Comparison of ENCODE assay signal across 8 cellular contexts in the genomic region with DNA sequence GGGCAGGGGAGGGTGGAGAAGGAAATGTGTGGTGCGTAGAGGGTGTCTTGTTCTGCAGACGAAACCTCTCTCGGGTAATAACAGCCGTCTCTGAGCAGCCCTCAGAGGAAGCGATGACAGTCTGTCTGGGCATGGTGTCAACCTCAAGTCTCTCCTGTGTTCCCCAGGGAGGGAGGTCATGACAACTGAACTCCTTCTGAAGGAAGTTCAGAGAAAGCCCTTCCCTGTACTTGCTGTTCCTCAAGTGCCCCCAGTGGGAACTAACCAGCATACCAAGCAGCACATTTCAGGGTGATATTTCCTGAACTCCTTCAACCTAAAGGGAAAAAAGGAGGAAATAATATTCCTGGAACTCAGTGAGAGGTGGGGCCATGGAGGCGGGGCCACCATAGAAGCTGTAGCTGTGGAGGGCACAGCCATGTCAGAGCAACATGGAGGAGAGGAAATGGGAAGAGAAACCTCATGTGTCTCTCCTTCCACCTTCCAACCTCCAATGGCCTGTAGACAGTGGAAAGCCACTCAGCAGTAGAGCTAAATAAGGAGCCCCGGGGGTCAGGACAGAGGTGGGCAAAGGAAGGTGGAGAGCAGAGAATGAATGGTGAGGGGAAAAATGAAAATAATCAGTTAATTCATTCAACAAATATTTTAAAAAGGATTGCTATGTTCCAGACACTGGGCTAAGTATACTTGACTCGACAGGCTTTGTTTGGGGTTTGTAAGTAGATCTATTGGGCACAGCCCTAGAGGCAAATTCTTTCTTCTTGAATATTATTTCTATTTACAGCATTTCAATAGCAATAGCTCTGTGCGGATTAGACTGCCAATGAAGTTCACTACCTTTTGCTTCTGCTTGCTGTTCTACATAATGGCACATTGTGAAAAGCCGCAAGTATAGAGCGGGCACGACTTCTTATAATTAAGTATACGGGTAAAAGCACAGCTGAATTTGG.
DNase-seq lines count a peak whose midpoint lies in the region; ATAC-seq and TF ChIP-seq lines count a peak whose summit lies in the region.

No MANE protein-coding gene starts in this region.

- no peak for TF ChIP-seq POLR2A in gastroesophageal sphincter (IDR thresholded peaks at IDR 0.05)
- no peak for TF ChIP-seq POLR2A in esophagus muscularis mucosa (IDR thresholded peaks at IDR 0.05; ENCODE audit: low read depth)

- H3K36me3 Mint-ChIP-seq in activated CD8-positive, alpha-beta T cell treated with anti-CD3 and anti-CD28 coated beads, Interleukin-2, amount 10 ng/mL, durations not matched to agents 7 days and 5 days (ENCODE audit: low read depth) = peaks cover 33% of the 10 kb centered on the region

- POLR2A ChIA-PET in activated CD8-positive, alpha-beta T cell treated with anti-CD3 and anti-CD28 coated beads, Interleukin-2, amount 10 ng/mL, durations not matched to agents 7 days and 5 days (lab: Charles Lee) = interaction anchor here (1.1 kb wide), 1 partner anchor 8 kb away, joined by 3 read pairs; no protein-coding TSS in a partner anchor

- DNase-seq in activated CD8-positive, alpha-beta T cell treated with anti-CD3 and anti-CD28 coated beads, Interleukin-2, amount 10 ng/mL, durations not matched to agents 7 days and 5 days = peak; percentile 83
- peak; percentile 25 to 46 for DNase-seq in stimulated activated CD4-positive, alpha-beta T cell treated with anti-CD3 and anti-CD28 coated beads, Interleukin-4, amount 100 ng/mL, for 4 hours
- DNase-seq in esophagus muscularis mucosa (ENCODE audit: extremely low spot score) = no peak
- no peak for DNase-seq in coronary artery (ENCODE audit: low spot score)

- no peak for TF ChIP-seq EP300 in gastroesophageal sphincter (IDR thresholded peaks at IDR 0.05)
- TF ChIP-seq EP300 in esophagus muscularis mucosa (IDR thresholded peaks at IDR 0.05) = no peak

- 58 to 68% methylated on average over 9 to 13 of the region's 13 CpGs for WGBS in gastroesophageal sphincter (ENCODE audit: low coverage in 1 of 2), 2 donors
- 66% methylated on average over 13 of the region's 13 CpGs for WGBS in esophagus muscularis mucosa

- no peaks in the 10 kb centered on the region for H3K27me3 ChIP-seq in BLaER1 treated with 17β-estradiol and CSF1 and Interleukin-3, amounts not matched to agents 10 nM and 100 nM
- H3K27me3 ChIP-seq in gastroesophageal sphincter (no peaks in the 10 kb centered on the region), esophagus muscularis mucosa (no peaks in the 10 kb centered on the region)

- H3K27ac ChIP-seq in BLaER1 treated with 17β-estradiol and CSF1 and Interleukin-3, amounts not matched to agents 10 nM and 100 nM = peak overlapping the region; percentile 2 to 64 (median 43); a peak in 15 of 22 replicates
- no peak overlapping the region for H3K27ac ChIP-seq in gastroesophageal sphincter
- H3K27ac ChIP-seq in esophagus muscularis mucosa (replicated peaks in 1 of 4) = no peak overlapping the region
- peak overlapping the region in 1 of 2 donors; percentile 22 for H3K27ac ChIP-seq in coronary artery

- no peaks in the 10 kb centered on the region for H3K27me3 Mint-ChIP-seq in activated CD8-positive, alpha-beta T cell treated with anti-CD3 and anti-CD28 coated beads, Interleukin-2, amount 10 ng/mL, durations not matched to agents 7 days and 5 days (ENCODE audit: low read depth)

- H3K9ac ChIP-seq in BLaER1 treated with 17β-estradiol and CSF1 and Interleukin-3, amounts not matched to agents 10 nM and 100 nM = no peak overlapping the region; a peak in 1 of 22 replicates

- H3K4me1 Mint-ChIP-seq in activated CD8-positive, alpha-beta T cell treated with anti-CD3 and anti-CD28 coated beads, Interleukin-2, amount 10 ng/mL, durations not matched to agents 7 days and 5 days (ENCODE audit: low read depth) = peaks cover 85% of the 10 kb centered on the region

- TF ChIP-seq CTCF in gastroesophageal sphincter (IDR thresholded peaks at IDR 0.05) (no peak), esophagus muscularis mucosa (IDR thresholded peaks at IDR 0.05) (no peak), coronary artery (IDR thresholded peaks at IDR 0.05) (no peak)

- H3K4me2 ChIP-seq in BLaER1 treated with 17β-estradiol and CSF1 and Interleukin-3, amounts not matched to agents 10 nM and 100 nM = peak overlapping the region; percentile 66 to 88 (median 83)

- H3K27ac Mint-ChIP-seq in activated CD8-positive, alpha-beta T cell treated with anti-CD3 and anti-CD28 coated beads, Interleukin-2, amount 10 ng/mL, durations not matched to agents 7 days and 5 days = peak overlapping the region; percentile 91

- CTCF ChIA-PET in activated CD8-positive, alpha-beta T cell treated with anti-CD3 and anti-CD28 coated beads, Interleukin-2, amount 10 ng/mL, durations not matched to agents 7 days and 5 days (lab: Charles Lee) = interaction anchor here (0.8 to 2.1 kb wide), 4 partner anchors 8 to 397 kb away, joined by 3 to 8 read pairs (median 5); no protein-coding TSS in a partner anchor

- peaks cover 0 to 4% (median 0%) of the 10 kb centered on the region in 11 experiments; a peak in 2 of 22 replicates for H3K9me3 ChIP-seq in BLaER1 treated with 17β-estradiol and CSF1 and Interleukin-3, amounts not matched to agents 10 nM and 100 nM (replicated peaks in 1 of 11)
- H3K9me3 ChIP-seq in gastroesophageal sphincter = no peaks in the 10 kb centered on the region
- H3K9me3 ChIP-seq in esophagus muscularis mucosa = no peaks in the 10 kb centered on the region

- ATAC-seq in GM21360 (IDR thresholded peaks at IDR 0.05; ENCODE audit: unreplicated experiment) (peak; percentile 96), HG03571 (IDR thresholded peaks at IDR 0.05; ENCODE audit: unreplicated experiment) (peak; percentile 99), gastroesophageal sphincter (peak; percentile 84)
- ATAC-seq in activated CD8-positive, alpha-beta T cell treated with anti-CD3 and anti-CD28 coated beads, Interleukin-2, amount 10 ng/mL, durations not matched to agents 7 days and 5 days = peak; percentile 93

- peak overlapping the region; percentile 24 for H3K4me3 Mint-ChIP-seq in activated CD8-positive, alpha-beta T cell treated with anti-CD3 and anti-CD28 coated beads, Interleukin-2, amount 10 ng/mL, durations not matched to agents 7 days and 5 days

- H3K4me1 ChIP-seq in BLaER1 treated with 17β-estradiol and CSF1 and Interleukin-3, amounts not matched to agents 10 nM and 100 nM = peaks cover 33 to 68% (median 57%) of the 10 kb centered on the region in 10 experiments
- no peaks in the 10 kb centered on the region for H3K4me1 ChIP-seq in gastroesophageal sphincter
- H3K4me1 ChIP-seq in esophagus muscularis mucosa = peaks cover 0 to 7% (median 1%) of the 10 kb centered on the region in 4 donors

- H4K20me1 ChIP-seq in BLaER1 treated with 17β-estradiol and CSF1 and Interleukin-3, amounts not matched to agents 10 nM and 100 nM = no peaks in the 10 kb centered on the region

- H3K4me3 ChIP-seq in BLaER1 treated with 17β-estradiol and CSF1 and Interleukin-3, amounts not matched to agents 10 nM and 100 nM = peak overlapping the region in 1 of 10 experiments; percentile 2; a peak in 2 of 20 replicates
- no peak overlapping the region for H3K4me3 ChIP-seq in gastroesophageal sphincter
- no peak overlapping the region for H3K4me3 ChIP-seq in esophagus muscularis mucosa
- no peak overlapping the region for H3K4me3 ChIP-seq in coronary artery

- no peaks in the 10 kb centered on the region for H3K36me3 ChIP-seq in BLaER1 treated with 17β-estradiol and CSF1 and Interleukin-3, amounts not matched to agents 10 nM and 100 nM
- H3K36me3 ChIP-seq in gastroesophageal sphincter (no peaks in the 10 kb centered on the region), esophagus muscularis mucosa (no peaks in the 10 kb centered on the region)

- intact Hi-C loops in esophagus muscularis mucosa (cut with DNase I) = no loop called here

- peaks cover 6% of the 10 kb centered on the region for H3K9me3 Mint-ChIP-seq in activated CD8-positive, alpha-beta T cell treated with anti-CD3 and anti-CD28 coated beads, Interleukin-2, amount 10 ng/mL, durations not matched to agents 7 days and 5 days (ENCODE audit: insufficient read depth)

Comparison
In these comparisons a context has a peak if more than half of its experiments do, and no peak if none do; other contexts are left out.
1. H3K27ac ChIP-seq: peak in BLaER1 treated with 17β-estradiol and CSF1 and Interleukin-3, amounts not matched to agents 10 nM and 100 nM (11 of 11); none in gastroesophageal sphincter (0 of 4) and esophagus muscularis mucosa (0 of 4).
2. DNase-seq: peak in activated CD8-positive, alpha-beta T cell treated with anti-CD3 and anti-CD28 coated beads, Interleukin-2, amount 10 ng/mL, durations not matched to agents 7 days and 5 days (single experiment) and stimulated activated CD4-positive, alpha-beta T cell treated with anti-CD3 and anti-CD28 coated beads, Interleukin-4, amount 100 ng/mL, for 4 hours (2 of 2); none in esophagus muscularis mucosa (single experiment) and coronary artery (single experiment).
3. Peak in every context shown above with its lines, with median percentiles within 50 percentile points of each other: ATAC-seq.